8 cellular contexts compared by ENCODE assay signal in the genomic region with DNA sequence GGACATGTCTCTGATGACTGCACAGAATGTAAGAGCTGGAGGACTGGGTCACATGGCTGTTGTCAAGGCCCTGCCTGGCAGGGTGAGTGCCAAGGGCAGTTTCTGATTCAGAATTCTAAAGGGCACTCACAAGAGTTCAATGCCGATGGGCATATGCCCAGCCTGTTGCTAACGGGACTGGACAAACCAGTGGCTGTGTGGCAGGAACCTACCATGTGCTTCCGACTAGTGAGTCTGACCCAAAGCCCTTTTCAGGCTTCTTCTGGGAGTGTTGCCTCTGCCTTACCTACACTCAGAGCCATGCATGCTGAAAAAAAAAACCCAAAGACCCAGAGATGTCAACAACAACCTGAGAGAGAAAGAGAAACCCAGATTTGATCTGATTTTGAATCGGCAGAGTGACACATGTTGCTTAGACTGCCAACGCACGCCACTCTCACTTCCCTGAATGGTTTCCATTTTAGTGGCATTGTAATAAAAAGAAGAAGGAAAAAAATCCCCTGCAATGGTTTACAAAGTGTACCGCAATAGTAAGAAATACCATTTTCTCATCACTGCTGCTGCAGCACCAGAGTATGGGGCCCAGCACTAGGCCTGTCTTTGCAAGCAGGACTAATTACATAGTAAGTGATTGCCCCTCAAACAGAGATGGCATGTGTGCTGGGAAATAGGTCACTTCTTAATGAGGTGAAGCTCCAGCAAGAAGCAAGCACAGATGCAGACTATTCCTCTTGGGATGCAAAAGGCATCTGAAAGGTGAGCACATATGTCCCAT.
DNase-seq lines count a peak whose midpoint lies in the region; ATAC-seq and TF ChIP-seq lines count a peak whose summit lies in the region.

No MANE protein-coding gene starts in this region.

- H3K27ac ChIP-seq in MM.1S (ENCODE audit: low read length) = peak overlapping the region; percentile 75
- no peak overlapping the region for H3K27ac ChIP-seq in thyroid gland

- no peaks in the 10 kb centered on the region for H3K36me3 Mint-ChIP-seq in central memory CD8-positive, alpha-beta T cell (ENCODE audit: insufficient read depth)
- no peaks in the 10 kb centered on the region for H3K36me3 Mint-ChIP-seq in Calu3 (ENCODE audit: insufficient read depth, unreplicated experiment)

- peaks cover 14% of the 10 kb centered on the region for H3K4me1 Mint-ChIP-seq in central memory CD8-positive, alpha-beta T cell
- H3K4me1 Mint-ChIP-seq in Calu3 (ENCODE audit: low read depth, unreplicated experiment) = no peaks in the 10 kb centered on the region

- H3K9ac ChIP-seq in MM.1S (ENCODE audit: low read length) = peak overlapping the region; percentile 37; the same call in 1 of the 2 replicates

- ATAC-seq in GM21526 (IDR thresholded peaks at IDR 0.05; ENCODE audit: low FRiP score, unreplicated experiment) = peak; percentile 68
- ATAC-seq in central memory CD8-positive, alpha-beta T cell (replicated peaks; ENCODE audit: extremely low read depth, poor library complexity, severe bottlenecking) = peak; percentile 41

- BruUV-seq in Calu3 (replicated peaks; lab: Mats Ljungman, UMichigan) = no TSS peak

- H3K4me2 ChIP-seq in MM.1S (ENCODE audit: low read depth, low read length) = peak overlapping the region; percentile 63

- peak overlapping the region; percentile 11 for H3K4me3 ChIP-seq in MM.1S (ENCODE audit: low read length)
- H3K4me3 ChIP-seq in thyroid gland (replicated peaks in 1 of 3) = no peak overlapping the region

- intact Hi-C loops in thyroid gland (cut with DNase I) (loop anchor here (10.0 kb wide), 1 partner anchor 60 kb away; no protein-coding TSS in a partner anchor), Calu3 (cut with micrococcal nuclease; ENCODE audit: unreplicated experiment) (no loop called here)

- no peak for TF ChIP-seq POLR2A in thyroid gland (IDR thresholded peaks at IDR 0.05)

- no peaks in the 10 kb centered on the region for H3K9me3 Mint-ChIP-seq in central memory CD8-positive, alpha-beta T cell
- no peaks in the 10 kb centered on the region for H3K9me3 Mint-ChIP-seq in Calu3 (ENCODE audit: low read depth, unreplicated experiment)

- no peaks in the 10 kb centered on the region for H4K20me1 ChIP-seq in MM.1S (ENCODE audit: insufficient read depth, low read length)

- H3K27ac Mint-ChIP-seq in central memory CD8-positive, alpha-beta T cell (ENCODE audit: low read depth) = peak overlapping the region; percentile 35
- H3K27ac Mint-ChIP-seq in Calu3 (ENCODE audit: unreplicated experiment) = no peak overlapping the region

- H3K79me2 ChIP-seq in MM.1S (ENCODE audit: low read length) = no peaks in the 10 kb centered on the region

- in situ Hi-C loops in GM13977 (cut with MboI; ENCODE audit: low pct_unique_long_range_greater_than_20kb, low sequenced_read_pairs, unreplicated experiment) = loop anchor here (10.0 kb wide), 3 partner anchors 70 to 180 kb away; no protein-coding TSS in a partner anchor

- H3K27me3 ChIP-seq in MM.1S (replicated peaks; ENCODE audit: insufficient read depth, low read length) (no peaks in the 10 kb centered on the region), thyroid gland (no peaks in the 10 kb centered on the region)

- no peaks in the 10 kb centered on the region for H3K9me2 ChIP-seq in MM.1S (replicated peaks; ENCODE audit: insufficient read depth, low read length)

- H3K4me3 Mint-ChIP-seq in central memory CD8-positive, alpha-beta T cell = no peak overlapping the region
- no peak overlapping the region for H3K4me3 Mint-ChIP-seq in Calu3 (ENCODE audit: low read depth, unreplicated experiment)

- no peaks in the 10 kb centered on the region for H3K9me3 ChIP-seq in MM.1S (replicated peaks; ENCODE audit: insufficient read depth, low read length)
- H3K9me3 ChIP-seq in thyroid gland = no peaks in the 10 kb centered on the region

- H3K4me1 ChIP-seq in MM.1S (ENCODE audit: low read length) (peaks cover 43% of the 10 kb centered on the region), thyroid gland (peaks cover 23 to 29% of the 10 kb centered on the region in 2 donors)

- CTCF ChIA-PET in Calu3 (lab: Charles Lee) = no interaction called here

- TF ChIP-seq CTCF in GM13977 (IDR thresholded peaks at IDR 0.05; ENCODE audit: extremely low read depth, insufficient read depth, missing control alignments) (no peak), MM.1S (IDR thresholded peaks at IDR 0.05; ENCODE audit: low read length) (no peak), thyroid gland (IDR thresholded peaks at IDR 0.05) (no peak), Calu3 (IDR thresholded peaks at IDR 0.05; ENCODE audit: unreplicated experiment) (no peak)

- WGBS in thyroid gland, 2 donors = 67 to 74% methylated on average over 7 of the region's 7 CpGs

- peaks cover 8% of the 10 kb centered on the region for H3K27me3 Mint-ChIP-seq in central memory CD8-positive, alpha-beta T cell
- H3K27me3 Mint-ChIP-seq in Calu3 (ENCODE audit: unreplicated experiment) = no peaks in the 10 kb centered on the region

- peaks cover 14% of the 10 kb centered on the region for H3F3A ChIP-seq in MM.1S (ENCODE audit: insufficient read depth, low read length)

- H2AFZ ChIP-seq in MM.1S (ENCODE audit: low read length) = peak overlapping the region; percentile 51

- DNase-seq in GM13977 (ENCODE audit: low spot score) (peak; percentile 69), MM.1S (peak; percentile 80), thyroid gland (peak; percentile 74 to 77), DMS53 (lab: John Stamatoyannopoulos, UW) (no peak), Calu3 (no peak), amniotic stem cell (lab: John Stamatoyannopoulos, UW) (no peak)
- DNase-seq in central memory CD8-positive, alpha-beta T cell (ENCODE audit: low spot score in 2 of 2) = no peak

- H3K36me3 ChIP-seq in MM.1S (replicated peaks; ENCODE audit: insufficient read depth, low read length) (no peaks in the 10 kb centered on the region), thyroid gland (no peaks in the 10 kb centered on the region)

Comparison
In these comparisons a context has a peak if more than half of its experiments do, and no peak if none do; other contexts are left out.
1. DNase-seq: peak in GM13977 (single experiment), MM.1S (single experiment) and thyroid gland (2 of 2); none in central memory CD8-positive, alpha-beta T cell (0 of 2), DMS53 (single experiment), Calu3 (single experiment) and amniotic stem cell (single experiment).